In the genomic region with DNA sequence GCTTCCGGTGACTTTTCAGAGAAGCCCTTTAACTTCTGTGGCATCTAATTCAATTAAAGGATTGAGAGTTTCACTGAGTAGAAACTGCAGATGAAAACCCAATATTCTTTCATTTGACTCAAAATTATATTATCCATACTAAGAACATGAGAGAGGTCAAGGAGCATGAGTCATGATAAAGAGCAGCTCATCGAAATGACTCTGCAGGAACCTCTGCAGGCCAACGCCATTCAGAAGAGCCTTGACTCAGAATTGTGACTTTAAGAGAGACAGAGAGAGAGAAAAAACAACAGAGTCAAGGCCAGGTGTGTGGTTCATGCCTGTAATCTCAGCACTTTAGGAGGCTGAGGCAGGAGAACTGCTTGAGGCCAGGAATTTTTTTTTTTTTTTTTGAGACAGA, we compare ENCODE assay signal across 24 cellular contexts.
"Had no signal": no experiment of that assay in that cellular context is flagged by ENCODE, and none has a peak within 500 bp of the region (broad histone marks: within the 10 kb centered on the region; RNA-seq: fewer than 3 reads in every experiment).

No MANE protein-coding gene starts in this region.

- H3K9me3 ChIP-seq: breast epithelium, gastrocnemius medialis, left ventricle myocardium inferior, sigmoid colon, thoracic aorta, upper lobe of left lung had no signal

- ATAC-seq: effector memory CD8-positive, alpha-beta T cell; esophagus mucosa; gastrocnemius medialis; natural killer cell; T-cell had no signal

- H3K4me1 Mint-ChIP-seq: activated naive CD8-positive, alpha-beta T cell treated with anti-CD3 and anti-CD28 coated beads for 36 hours; central memory CD8-positive, alpha-beta T cell; mesothelial cell of epicardium; natural killer cell; T-cell had no signal

- H3K36me3 Mint-ChIP-seq: activated naive CD8-positive, alpha-beta T cell treated with anti-CD3 and anti-CD28 coated beads for 36 hours; mesothelial cell of epicardium; natural killer cell; T-cell had no signal

- H3K4me3 Mint-ChIP-seq: activated naive CD8-positive, alpha-beta T cell treated with anti-CD3 and anti-CD28 coated beads for 36 hours; central memory CD8-positive, alpha-beta T cell; effector memory CD8-positive, alpha-beta T cell; mesothelial cell of epicardium; natural killer cell; T-cell; T-helper 2 cell treated with Interferon-gamma antibody and Interleukin-4, amounts not matched to agents 5 μg/mL and 100 μg/mL, for 36 hours had no signal

- H3K9me3 Mint-ChIP-seq: activated naive CD8-positive, alpha-beta T cell treated with anti-CD3 and anti-CD28 coated beads for 36 hours; central memory CD8-positive, alpha-beta T cell; natural killer cell; T-helper 2 cell treated with Interferon-gamma antibody and Interleukin-4, amounts not matched to agents 5 μg/mL and 100 μg/mL, for 36 hours had no signal

- H3K4me3 ChIP-seq: breast epithelium, gastrocnemius medialis, left ventricle myocardium inferior, sigmoid colon, smooth muscle cell, thoracic aorta, upper lobe of left lung had no signal

- H3K27me3 Mint-ChIP-seq: progenitor cell of endocrine pancreas had no signal

- DNase-seq: activated CD4-positive, alpha-beta T cell treated with anti-CD3 and anti-CD28 coated beads for 1 hour; activated naive CD8-positive, alpha-beta T cell treated with anti-CD3 and anti-CD28 coated beads for 36 hours; activated T-cell treated with anti-CD3 and anti-CD28 coated beads for 4 hours; effector memory CD8-positive, alpha-beta T cell; gastrocnemius medialis; head of caudate nucleus; hypothalamus; left ventricle myocardium inferior; natural killer cell; retina; sigmoid colon; stimulated activated CD4-positive, alpha-beta T cell treated with anti-CD3 and anti-CD28 coated beads, Interleukin-2, amount 100 ng/mL, for 48 hours; stimulated activated CD8-positive, alpha-beta memory T cell treated with anti-CD3 and anti-CD28 coated beads, Interleukin-4, amount 100 ng/mL, for 48 hours; stimulated activated naive CD4-positive, alpha-beta T cell; T-cell; upper lobe of left lung had no signal

- H3K36me3 ChIP-seq: breast epithelium, gastrocnemius medialis, left ventricle myocardium inferior, sigmoid colon, thoracic aorta, upper lobe of left lung had no signal

- H3K27ac Mint-ChIP-seq: activated naive CD8-positive, alpha-beta T cell treated with anti-CD3 and anti-CD28 coated beads for 36 hours; effector memory CD8-positive, alpha-beta T cell; mesothelial cell of epicardium; natural killer cell; progenitor cell of endocrine pancreas; T-cell; T-helper 2 cell treated with Interferon-gamma antibody and Interleukin-4, amounts not matched to agents 5 μg/mL and 100 μg/mL, for 36 hours had no signal

- H3K27me3 ChIP-seq: breast epithelium, gastrocnemius medialis, sigmoid colon, upper lobe of left lung had no signal
